ENCODE assay signal across 25 cellular contexts in genomic region chr5:91341159-91341558, GRCh38.
"Had no signal": no experiment of that assay in that cellular context is flagged by ENCODE, and none has a peak within 500 bp of the region (broad histone marks: within the 10 kb centered on the region; RNA-seq: fewer than 3 reads in every experiment).

No MANE protein-coding gene starts in this region.

- H3K27me3 ChIP-seq: breast epithelium had no signal

- H3K4me1 Mint-ChIP-seq: activated CD4-positive, alpha-beta memory T cell treated with anti-CD3 and anti-CD28 coated beads, Interleukin-2, amount 10 ng/mL, durations not matched to agents 7 days and 5 days; activated naive CD4-positive, alpha-beta T cell treated with anti-CD3 and anti-CD28 coated beads, Interleukin-2, amount 10 ng/mL, durations not matched to agents 7 days and 5 days; activated naive CD8-positive, alpha-beta T cell treated with anti-CD3 and anti-CD28 coated beads, Interleukin-2, amount 10 ng/mL, durations not matched to agents 7 days and 5 days; T-cell had no signal

- H3K4me1 ChIP-seq: breast epithelium had no signal

- H3K9me3 ChIP-seq: breast epithelium had no signal

- H3K27me3 Mint-ChIP-seq: activated naive CD8-positive, alpha-beta T cell treated with anti-CD3 and anti-CD28 coated beads, Interleukin-2, amount 10 ng/mL, durations not matched to agents 7 days and 5 days; T-cell had no signal

- ATAC-seq: activated T-cell treated with anti-CD3 and anti-CD28 coated beads, Interleukin-2, amount 50 U/mL, for 72 hours; PC-3; T-cell had no signal

- DNase-seq: activated CD4-positive, alpha-beta memory T cell treated with anti-CD3 and anti-CD28 coated beads, Interleukin-2, amount 10 ng/mL, durations not matched to agents 7 days and 5 days; activated CD4-positive, alpha-beta T cell treated with anti-CD3 and anti-CD28 coated beads, Interleukin-2, amount 50 U/mL, for 1 hour; activated CD4-positive, CD25-positive, alpha-beta regulatory T cell; activated gamma-delta T cell treated with Interleukin-2 at 50 U/mL for 16 hours; activated naive CD4-positive, alpha-beta T cell treated with anti-CD3 and anti-CD28 coated beads, Interleukin-2, amount 10 ng/mL, durations not matched to agents 7 days and 5 days; activated naive CD8-positive, alpha-beta T cell treated with anti-CD3 and anti-CD28 coated beads, Interleukin-2, amount 10 ng/mL, durations not matched to agents 7 days and 5 days; activated T-cell treated with anti-CD3 and anti-CD28 coated beads for 4 hours; activated T-cell treated with anti-CD3 and anti-CD28 coated beads, Interleukin-2, amount 50 U/mL, for 72 hours; aorta; caudate nucleus; MV-4-11; NCI-H1092 treated with DMSO at 0.1 percent for 48 hours; NCI-H1436 treated with DMSO at 0.1 percent for 48 hours; NCI-H187; NCI-H2081; NCI-H446; NCI-H524; PC-3; T-cell; T-helper 2 cell; T1000 had no signal

- H3K27ac Mint-ChIP-seq: activated CD4-positive, alpha-beta memory T cell treated with anti-CD3 and anti-CD28 coated beads, Interleukin-2, amount 10 ng/mL, durations not matched to agents 7 days and 5 days; activated naive CD4-positive, alpha-beta T cell treated with anti-CD3 and anti-CD28 coated beads, Interleukin-2, amount 10 ng/mL, durations not matched to agents 7 days and 5 days; activated naive CD8-positive, alpha-beta T cell treated with anti-CD3 and anti-CD28 coated beads, Interleukin-2, amount 10 ng/mL, durations not matched to agents 7 days and 5 days; activated T-cell treated with anti-CD3 and anti-CD28 coated beads, Interleukin-2, amount 50 U/mL, for 72 hours; activated T-helper 2 cell treated with anti-CD3 and anti-CD28 coated beads, Interferon-gamma antibody, Interleukin-2, Interleukin-4, amounts not matched to agents 10 μg/mL and 5 μg/mL and 100 μg/mL, durations not matched to agents 14 hours and 24 hours and 36 hours; T-cell had no signal

- H3K27ac ChIP-seq: breast epithelium, SK-N-MC, VCaP had no signal

- H3K36me3 Mint-ChIP-seq: activated naive CD4-positive, alpha-beta T cell treated with anti-CD3 and anti-CD28 coated beads, Interleukin-2, amount 10 ng/mL, durations not matched to agents 7 days and 5 days; activated naive CD8-positive, alpha-beta T cell treated with anti-CD3 and anti-CD28 coated beads, Interleukin-2, amount 10 ng/mL, durations not matched to agents 7 days and 5 days; T-cell had no signal

- H3K9me3 Mint-ChIP-seq: activated naive CD4-positive, alpha-beta T cell treated with anti-CD3 and anti-CD28 coated beads, Interleukin-2, amount 10 ng/mL, durations not matched to agents 7 days and 5 days; activated naive CD8-positive, alpha-beta T cell treated with anti-CD3 and anti-CD28 coated beads, Interleukin-2, amount 10 ng/mL, durations not matched to agents 7 days and 5 days; activated T-cell treated with anti-CD3 and anti-CD28 coated beads, Interleukin-2, amount 50 U/mL, for 72 hours; activated T-helper 2 cell treated with anti-CD3 and anti-CD28 coated beads, Interferon-gamma antibody, Interleukin-2, Interleukin-4, amounts not matched to agents 10 μg/mL and 5 μg/mL and 100 μg/mL, durations not matched to agents 14 hours and 24 hours and 36 hours; T-cell had no signal

- H3K4me3 Mint-ChIP-seq: activated CD4-positive, alpha-beta memory T cell treated with anti-CD3 and anti-CD28 coated beads, Interleukin-2, amount 10 ng/mL, durations not matched to agents 7 days and 5 days; activated naive CD4-positive, alpha-beta T cell treated with anti-CD3 and anti-CD28 coated beads, Interleukin-2, amount 10 ng/mL, durations not matched to agents 7 days and 5 days; activated naive CD8-positive, alpha-beta T cell treated with anti-CD3 and anti-CD28 coated beads, Interleukin-2, amount 10 ng/mL, durations not matched to agents 7 days and 5 days; activated T-cell treated with anti-CD3 and anti-CD28 coated beads, Interleukin-2, amount 50 U/mL, for 72 hours; T-cell had no signal

- H3K36me3 ChIP-seq: breast epithelium had no signal

- H3K4me3 ChIP-seq: breast epithelium, SK-N-MC had no signal
